Comparison of ENCODE assay signal across 24 cellular contexts in the genomic region with DNA sequence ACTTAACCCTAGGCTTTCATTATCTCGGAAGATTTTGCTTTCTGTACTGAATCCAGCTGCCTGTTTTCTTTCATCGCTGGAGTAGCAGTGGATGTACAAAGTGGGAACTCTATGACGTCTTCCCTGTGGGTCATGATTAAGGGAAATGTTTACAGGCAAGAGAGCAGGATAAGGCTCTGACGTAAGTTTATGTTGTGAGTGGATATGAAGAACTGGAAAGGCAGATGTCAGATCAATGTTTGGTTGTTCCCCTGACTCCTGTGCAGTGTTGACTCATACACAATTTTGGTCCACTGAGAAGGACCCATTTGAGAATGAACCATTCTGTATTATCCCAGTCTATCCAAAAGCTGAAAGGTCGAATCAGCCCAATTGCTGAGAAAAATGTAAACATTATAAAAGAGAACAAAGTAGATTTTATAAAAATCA.
DNase-seq lines count a peak whose midpoint lies in the region; ATAC-seq, FAIRE-seq and TF ChIP-seq lines count a peak whose summit lies in the region.
"Had no signal": no experiment of that assay in that cellular context is flagged by ENCODE, and none has a peak within 500 bp of the region (broad histone marks: within the 10 kb centered on the region; RNA-seq: fewer than 3 reads in every experiment).

No MANE protein-coding gene starts in this region.

- TF ChIP-seq CTCF in endothelial cell of umbilical vein (IDR thresholded peaks at IDR 0.05; ENCODE audit: extremely low read depth in 1 of 2, insufficient read depth in 1 of 2, low read depth in 1 of 2, low read length in 2 of 2), result no peak

- dilution Hi-C loops in endothelial cell of umbilical vein (cut with MboI; ENCODE audit: extremely low pct_ligation_motif_present, low sequenced_read_pairs), result no loop called here

- peaks cover 0 to 4% (median 0%) of the 10 kb centered on the region in 3 donors for H3K36me3 Mint-ChIP-seq in CD8-positive, alpha-beta memory T cell
- H3K36me3 Mint-ChIP-seq: activated naive CD4-positive, alpha-beta T cell treated with anti-CD3 and anti-CD28 coated beads, Interleukin-2, amount 50 U/mL, for 72 hours; type B pancreatic cell had no signal

- H3K4me1 ChIP-seq in CD8-positive, alpha-beta memory T cell (ENCODE audit: insufficient read depth, low read length), result no peaks in the 10 kb centered on the region
- H3K4me1 ChIP-seq in endothelial cell of umbilical vein (ENCODE audit: control insufficient read depth, extremely low read depth, insufficient read depth, low read length), result no peaks in the 10 kb centered on the region
- H3K4me1 ChIP-seq: ascending aorta; BLaER1 treated with 17β-estradiol and CSF1 and Interleukin-3, amounts not matched to agents 10 nM and 100 nM; left ventricle myocardium inferior; parathyroid adenoma had no signal

- H3K4me2 ChIP-seq in endothelial cell of umbilical vein (ENCODE audit: insufficient read depth, low read length), result no peak overlapping the region
- H3K4me2 ChIP-seq: BLaER1 treated with 17β-estradiol and CSF1 and Interleukin-3, amounts not matched to agents 10 nM and 100 nM had no signal

- no peak overlapping the region for H3K4me3 Mint-ChIP-seq in CD8-positive, alpha-beta memory T cell
- H3K4me3 Mint-ChIP-seq: activated T-helper 17 cell treated with anti-CD3 and anti-CD28 coated beads, Interleukin-2, amount 50 U/mL, for 72 hours; nephron progenitor cell; T-helper 2 cell treated with Interferon-gamma antibody and Interleukin-4, amounts not matched to agents 5 μg/mL and 100 μg/mL, for 36 hours; type B pancreatic cell had no signal

- H3K36me3 ChIP-seq in CD8-positive, alpha-beta memory T cell (ENCODE audit: insufficient read depth, low read length), result no peaks in the 10 kb centered on the region
- H3K36me3 ChIP-seq in endothelial cell of umbilical vein (ENCODE audit: control insufficient read depth in 2 of 2, extremely low read depth in 1 of 2, insufficient read depth in 2 of 2, low read length in 2 of 2), result no peaks in the 10 kb centered on the region
- H3K36me3 ChIP-seq: ascending aorta; BLaER1 treated with 17β-estradiol and CSF1 and Interleukin-3, amounts not matched to agents 10 nM and 100 nM; left ventricle myocardium inferior had no signal

- CTCF ChIA-PET in CD8-positive, alpha-beta memory T cell (lab: Charles Lee), result no interaction called here
- CTCF ChIA-PET in endothelial cell of umbilical vein (lab: Charles Lee), result no interaction called here

- no peaks in the 10 kb centered on the region for H3K9me3 ChIP-seq in CD8-positive, alpha-beta memory T cell (ENCODE audit: low read length)
- H3K9me3 ChIP-seq in endothelial cell of umbilical vein (replicated peaks; ENCODE audit: control insufficient read depth, insufficient read depth, low read length), result no peaks in the 10 kb centered on the region
- H3K9me3 ChIP-seq: ascending aorta; BLaER1 treated with 17β-estradiol and CSF1 and Interleukin-3, amounts not matched to agents 10 nM and 100 nM; left ventricle myocardium inferior had no signal

- peak overlapping the region; percentile 65 for H3K27ac ChIP-seq in CD8-positive, alpha-beta memory T cell (ENCODE audit: low read depth, low read length)
- H3K27ac ChIP-seq in endothelial cell of umbilical vein (ENCODE audit: insufficient read depth, low read depth, low read length), result no peak overlapping the region
- H3K27ac ChIP-seq: ascending aorta; BLaER1 treated with 17β-estradiol and CSF1 and Interleukin-3, amounts not matched to agents 10 nM and 100 nM; left ventricle myocardium inferior; parathyroid adenoma had no signal

- no peaks in the 10 kb centered on the region for H3K9me1 ChIP-seq in endothelial cell of umbilical vein (replicated peaks; ENCODE audit: control insufficient read depth, extremely low read depth, insufficient read depth, low read length)

- no peak overlapping the region for H3K4me3 ChIP-seq in CD8-positive, alpha-beta memory T cell (ENCODE audit: low read length)
- no peak overlapping the region for H3K4me3 ChIP-seq in endothelial cell of umbilical vein (replicated peaks in 1 of 3; ENCODE audit: insufficient read depth in 1 of 3, low read depth in 1 of 3, low read length in 3 of 3)
- H3K4me3 ChIP-seq: ascending aorta; BLaER1 treated with 17β-estradiol and CSF1 and Interleukin-3, amounts not matched to agents 10 nM and 100 nM; left ventricle myocardium inferior had no signal

- H3K9me3 Mint-ChIP-seq in CD8-positive, alpha-beta memory T cell, result no peaks in the 10 kb centered on the region
- H3K9me3 Mint-ChIP-seq: activated naive CD4-positive, alpha-beta T cell treated with anti-CD3 and anti-CD28 coated beads, Interleukin-2, amount 50 U/mL, for 72 hours; activated T-helper 17 cell treated with anti-CD3 and anti-CD28 coated beads, Interleukin-2, amount 50 U/mL, for 72 hours; nephron progenitor cell; T-helper 2 cell treated with Interferon-gamma antibody and Interleukin-4, amounts not matched to agents 5 μg/mL and 100 μg/mL, for 36 hours; type B pancreatic cell had no signal

- no peaks in the 10 kb centered on the region for H3K27me3 Mint-ChIP-seq in CD8-positive, alpha-beta memory T cell
- H3K27me3 Mint-ChIP-seq: activated T-helper 17 cell treated with anti-CD3 and anti-CD28 coated beads, Interleukin-2, amount 50 U/mL, for 72 hours had no signal

- H3K27me3 ChIP-seq in CD8-positive, alpha-beta memory T cell (ENCODE audit: insufficient read depth, low read length, poor library complexity, severe bottlenecking), result no peaks in the 10 kb centered on the region
- H3K27me3 ChIP-seq in endothelial cell of umbilical vein (ENCODE audit: control insufficient read depth in 2 of 2, insufficient read depth in 2 of 2, low read length in 2 of 2), result no peaks in the 10 kb centered on the region
- H3K27me3 ChIP-seq: ascending aorta; BLaER1 treated with 17β-estradiol and CSF1 and Interleukin-3, amounts not matched to agents 10 nM and 100 nM had no signal

- no peaks in the 10 kb centered on the region for H3K4me1 Mint-ChIP-seq in CD8-positive, alpha-beta memory T cell
- H3K4me1 Mint-ChIP-seq: activated T-helper 17 cell treated with anti-CD3 and anti-CD28 coated beads, Interleukin-2, amount 50 U/mL, for 72 hours had no signal

- no peak overlapping the region for H3K9ac ChIP-seq in endothelial cell of umbilical vein (replicated peaks; ENCODE audit: extremely low read depth, insufficient read depth, low read length)
- H3K9ac ChIP-seq: BLaER1 treated with 17β-estradiol and CSF1 and Interleukin-3, amounts not matched to agents 10 nM and 100 nM; parathyroid adenoma had no signal

- no peak for TF ChIP-seq POLR2A in endothelial cell of umbilical vein (IDR thresholded peaks at IDR 0.05; ENCODE audit: low read depth, low read length)

- H2AFZ ChIP-seq in endothelial cell of umbilical vein (ENCODE audit: low read depth, low read length), result no peak overlapping the region
- H2AFZ ChIP-seq: parathyroid adenoma had no signal

- H3K27ac Mint-ChIP-seq in CD8-positive, alpha-beta memory T cell, result no peak overlapping the region
- H3K27ac Mint-ChIP-seq: activated naive CD4-positive, alpha-beta T cell treated with anti-CD3 and anti-CD28 coated beads, Interleukin-2, amount 50 U/mL, for 72 hours; activated T-helper 17 cell treated with anti-CD3 and anti-CD28 coated beads, Interleukin-2, amount 50 U/mL, for 72 hours; nephron progenitor cell; T-helper 2 cell treated with Interferon-gamma antibody and Interleukin-4, amounts not matched to agents 5 μg/mL and 100 μg/mL, for 36 hours; type B pancreatic cell had no signal

- no peak for DNase-seq in CD8-positive, alpha-beta memory T cell
- DNase-seq in SHP77 (lab: John Stamatoyannopoulos, UW) (peak; percentile 96 to 97), endothelial cell of umbilical vein (ENCODE audit: low read depth, low spot score) (peak; percentile 40), lung microvascular endothelial cell (ENCODE audit: low read depth in 2 of 2) (peak; percentile 88 to 91), left colon (no peak)
- DNase-seq: activated CD4-positive, alpha-beta T cell treated with anti-CD3 and anti-CD28 coated beads, Interleukin-2, amount 50 U/mL, for 4 hours; activated CD8-positive, alpha-beta memory T cell treated with anti-CD3 and anti-CD28 coated beads, Interleukin-2, amount 50 U/mL, for 4 hours; head of caudate nucleus; left ventricle myocardium inferior; NCI-H1417 treated with DMSO at 0.1 percent for 48 hours; NCI-H510A; nephron progenitor cell had no signal

- ATAC-seq in HG03097 (IDR thresholded peaks at IDR 0.05; ENCODE audit: low FRiP score, unreplicated experiment) (no peak), GM21825 (IDR thresholded peaks at IDR 0.05; ENCODE audit: unreplicated experiment) (no peak), HG03039 (IDR thresholded peaks at IDR 0.05; ENCODE audit: unreplicated experiment) (no peak), left colon (no peak)
- ATAC-seq: activated naive CD4-positive, alpha-beta T cell treated with anti-CD3 and anti-CD28 coated beads, Interleukin-2, amount 50 U/mL, for 72 hours; activated T-helper 17 cell treated with anti-CD3 and anti-CD28 coated beads, Interleukin-2, amount 50 U/mL, for 72 hours; sciatic nerve; SK-N-SH treated with all-trans-retinoic acid at 6 μM for 48 hours had no signal

- POLR2A ChIA-PET in CD8-positive, alpha-beta memory T cell (lab: Charles Lee), result no interaction called here
- POLR2A ChIA-PET in endothelial cell of umbilical vein (lab: Charles Lee), result no interaction called here

- no peaks in the 10 kb centered on the region for H4K20me1 ChIP-seq in endothelial cell of umbilical vein (replicated peaks; ENCODE audit: control insufficient read depth, extremely low read depth, insufficient read depth, low read length)
- H4K20me1 ChIP-seq: BLaER1 treated with 17β-estradiol and CSF1 and Interleukin-3, amounts not matched to agents 10 nM and 100 nM had no signal

- BruUV-seq in endothelial cell of umbilical vein (replicated peaks; lab: Mats Ljungman, UMichigan), result no TSS peak

- no peak for FAIRE-seq in endothelial cell of umbilical vein (lab: Jason Lieb, UNC)

- no peaks in the 10 kb centered on the region for H3K79me2 ChIP-seq in endothelial cell of umbilical vein (ENCODE audit: control insufficient read depth, insufficient read depth, low read length)
- H3K79me2 ChIP-seq: parathyroid adenoma had no signal

- intact Hi-C loops in endothelial cell of umbilical vein (cut with micrococcal nuclease), result no loop called here
- intact Hi-C loops in left colon (cut with DNase I, micrococcal nuclease), result no loop called here

TF ChIP-seq in endothelial cell of umbilical vein, 7 proteins besides CTCF, POLR2A, EP300 and RAD21 (continues in another document):
- TF ChIP-seq POLR2AphosphoS5 (IDR thresholded peaks at IDR 0.05; ENCODE audit: insufficient read depth, low read depth, low read length) (no peak), JUN (IDR thresholded peaks at IDR 0.05; ENCODE audit: borderline replicate concordance, insufficient read depth, insufficient read length, low read depth) (no peak), EZH2 (IDR thresholded peaks at IDR 0.05; ENCODE audit: borderline replicate concordance, low read depth, low read length, severe bottlenecking) (no peak), GATA2 (IDR thresholded peaks at IDR 0.05; ENCODE audit: insufficient read depth, insufficient read length, low read depth, low read length) (no peak)
- TF ChIP-seq, protein P1, sequence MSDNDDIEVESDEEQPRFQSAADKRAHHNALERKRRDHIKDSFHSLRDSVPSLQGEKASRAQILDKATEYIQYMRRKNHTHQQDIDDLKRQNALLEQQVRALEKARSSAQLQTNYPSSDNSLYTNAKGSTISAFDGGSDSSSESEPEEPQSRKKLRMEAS (IDR thresholded peaks at IDR 0.05; ENCODE audit: insufficient read depth, insufficient read length), result no peak

Comparison
In these comparisons a context has a peak if more than half of its experiments do, and no peak if none do; other contexts are left out.
1. DNase-seq: peak in SHP77 (2 of 2), endothelial cell of umbilical vein (single experiment) and lung microvascular endothelial cell (2 of 2); none in CD8-positive, alpha-beta memory T cell (0 of 5) and left colon (0 of 2).